ENCODE assay signal across 16 cellular contexts in the genomic region with DNA sequence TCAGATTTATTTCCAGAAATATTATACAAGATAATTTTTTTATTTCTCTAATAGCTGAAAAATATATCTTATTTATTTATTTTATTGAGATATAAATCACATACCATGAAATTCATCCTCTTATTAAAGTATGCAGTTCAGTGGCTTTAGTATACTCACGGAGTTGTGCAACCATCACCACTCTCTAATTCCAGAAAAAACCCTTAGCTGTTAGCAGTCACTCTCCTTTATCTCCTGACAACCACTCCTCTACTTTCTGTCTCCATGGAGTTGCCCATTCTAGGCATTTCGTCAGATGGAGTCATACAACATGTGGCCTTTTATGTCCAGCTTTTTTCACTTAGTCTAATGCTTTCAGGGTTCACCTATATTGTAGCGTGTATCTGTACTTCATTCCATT.
DNase-seq lines count a peak whose midpoint lies in the region; ATAC-seq, FAIRE-seq and TF ChIP-seq lines count a peak whose summit lies in the region.
"Had no signal": no experiment of that assay in that cellular context is flagged by ENCODE, and none has a peak within 500 bp of the region (broad histone marks: within the 10 kb centered on the region; RNA-seq: fewer than 3 reads in every experiment).

No MANE protein-coding gene starts in this region.

- WGBS in H1 (ENCODE audit: extremely low coverage in 1 of 2, insufficient coverage in 1 of 2, insufficient read length in 1 of 2, insufficient replicate concordance in 2 of 2, low coverage in 1 of 2, low lambda C conversion rate in 2 of 2, missing lambda C conversion rate in 1 of 2), 2 experiments: 88% methylated on average over 3 of the region's 3 CpGs; no CpG with 5 or more reads in 1 of the 2 experiments
- WGBS in mesendoderm (ENCODE audit: extremely low coverage, insufficient coverage, low lambda C conversion rate): no CpG with 5 or more reads among the region's 3 CpGs

- no peak overlapping the region for H2BK20ac ChIP-seq in H1 (ENCODE audit: low read length)

- H3K79me2 ChIP-seq in H1 (ENCODE audit: control insufficient read depth in 1 of 2, insufficient read depth in 2 of 2, low read length in 2 of 2) (peaks cover 0 to 93% of the 10 kb centered on the region in 2 experiments), mesendoderm (ENCODE audit: control insufficient read depth, insufficient read depth, low read length) (no peaks in the 10 kb centered on the region)

- H3K56ac ChIP-seq in H1 (replicated peaks; ENCODE audit: insufficient read length, low read depth, low read length) (no peak overlapping the region), mesendoderm (ENCODE audit: low read length) (no peak overlapping the region)

- ATAC-seq in left cardiac atrium (peak; percentile 33 to 68), GM21360 (IDR thresholded peaks at IDR 0.05; ENCODE audit: unreplicated experiment) (no peak)

- H2BK5ac ChIP-seq in H1 (ENCODE audit: low read depth, low read length): no peak overlapping the region
- H2BK5ac ChIP-seq in mesendoderm (ENCODE audit: low read length): no peak overlapping the region

- no peak for FAIRE-seq in H1 (lab: Jason Lieb, UNC)
- FAIRE-seq: G401.6, GM12892 had no signal

- CTCF ChIA-PET in H1 (lab: Charles Lee; ENCODE audit: partially characterized antibody): interaction anchor here (0.6 to 7.4 kb wide), 12 partner anchors 12 to 133 kb away, joined by 3 to 53 read pairs (median 6); no protein-coding TSS in a partner anchor

- H3K4me3 ChIP-seq in left ventricle myocardium inferior (no peak overlapping the region), H1 (ENCODE audit: extremely low read depth in 1 of 4, insufficient read depth in 2 of 4, low read depth in 3 of 4, low read length in 4 of 4) (no peak overlapping the region), mesendoderm (ENCODE audit: low read length) (no peak overlapping the region)
- H3K4me3 ChIP-seq: HAP-1, SJCRH30 had no signal

- H2AK5ac ChIP-seq in H1 (ENCODE audit: low read depth, low read length) (no peak overlapping the region), mesendoderm (ENCODE audit: low read length) (no peak overlapping the region)

- no peak overlapping the region for H3K14ac ChIP-seq in H1 (ENCODE audit: insufficient read length)

- intact Hi-C loops in left cardiac atrium (cut with DNase I): no loop called here
- intact Hi-C loops in left ventricle myocardium inferior (cut with micrococcal nuclease): no loop called here

- H4K5ac ChIP-seq in H1 (ENCODE audit: insufficient read length, low read depth, low read length) (no peak overlapping the region), mesendoderm (ENCODE audit: low read length) (no peak overlapping the region)

- TF ChIP-seq CTCF in left ventricle myocardium inferior (IDR thresholded peaks at IDR 0.05; ENCODE audit: borderline replicate concordance) (no peak), H1 (IDR thresholded peaks at IDR 0.05; ENCODE audit: control extremely low read depth in 1 of 3, insufficient read depth in 1 of 3, low read depth in 1 of 3, low read length in 3 of 3) (no peak)

- H4K8ac ChIP-seq in H1 (ENCODE audit: extremely low read depth, insufficient read depth, low read length) (no peak overlapping the region), mesendoderm (ENCODE audit: low read depth, low read length) (no peak overlapping the region)

- TF ChIP-seq EP300 in H1 (IDR thresholded peaks at IDR 0.05; ENCODE audit: borderline replicate concordance in 1 of 2, low read depth in 2 of 2, low read length in 2 of 2): no peak

- POLR2A ChIA-PET in H1 (lab: Charles Lee; ENCODE audit: partially characterized antibody): interaction anchor here (0.9 to 2.5 kb wide), 5 partner anchors 9 to 65 kb away, joined by 3 to 10 read pairs (median 3); no protein-coding TSS in a partner anchor

- no peak overlapping the region for H4K91ac ChIP-seq in H1 (replicated peaks; ENCODE audit: insufficient read length, low read length)

- H2BK15ac ChIP-seq in H1 (ENCODE audit: low read length) (no peak overlapping the region), mesendoderm (replicated peaks; ENCODE audit: low read depth) (no peak overlapping the region)

- H3K23me2 ChIP-seq in H1 (ENCODE audit: low read depth, low read length): no peaks in the 10 kb centered on the region

- H3K4me1 ChIP-seq in left ventricle myocardium inferior (no peaks in the 10 kb centered on the region), H1 (replicated peaks in 1 of 4; ENCODE audit: control insufficient read depth in 3 of 4, insufficient read depth in 4 of 4, low read length in 3 of 4) (no peaks in the 10 kb centered on the region; a peak in 1 of 7 replicates), mesendoderm (ENCODE audit: control insufficient read depth, low read depth, low read length) (no peaks in the 10 kb centered on the region)
- H3K4me1 ChIP-seq: HAP-1 had no signal

- H3K27ac ChIP-seq in left ventricle myocardium inferior (replicated peaks) (no peak overlapping the region), H1 (ENCODE audit: low read depth, low read length) (no peak overlapping the region), mesendoderm (ENCODE audit: low read depth, low read length) (no peak overlapping the region)
- H3K27ac ChIP-seq: SJCRH30 had no signal

- H3K23ac ChIP-seq in H1 (ENCODE audit: insufficient read length): no peak overlapping the region
- H3K23ac ChIP-seq in mesendoderm (ENCODE audit: low read length): no peak overlapping the region

- no peak overlapping the region for H3K4me2 ChIP-seq in H1 (ENCODE audit: insufficient read depth in 1 of 2, low read depth in 2 of 2, low read length in 2 of 2)
- H3K4me2 ChIP-seq in mesendoderm (ENCODE audit: low read length): no peak overlapping the region

- no peak overlapping the region for H2BK120ac ChIP-seq in H1 (replicated peaks; ENCODE audit: low read depth, low read length)
- H2BK120ac ChIP-seq in mesendoderm (ENCODE audit: low read depth, low read length): no peak overlapping the region

- H3K9ac ChIP-seq in H1 (replicated peaks in 1 of 4; ENCODE audit: extremely low read depth in 1 of 4, low read depth in 3 of 4, low read length in 3 of 4): no peak overlapping the region
- no peak overlapping the region for H3K9ac ChIP-seq in mesendoderm (ENCODE audit: low read length)

- no peak for TF ChIP-seq RAD21 in H1 (IDR thresholded peaks at IDR 0.05 in 1 of 2, conservative IDR thresholded peaks at IDR 0.05 in 1 of 2; ENCODE audit: low read depth in 2 of 2, low read length in 2 of 2)

- H4K20me1 ChIP-seq in H1 (replicated peaks in 1 of 2; ENCODE audit: control insufficient read depth in 1 of 2, insufficient read depth in 2 of 2, low read length in 2 of 2): peaks cover 7 to 9% of the 10 kb centered on the region in 2 experiments

- DNase-seq in left cardiac atrium (no peak), left ventricle myocardium inferior (no peak), H1 (ENCODE audit: low read depth in 1 of 2, low spot score in 2 of 2) (no peak), iris pigment epithelial cell (ENCODE audit: low read depth) (peak; percentile 49), NCI-H82 treated with DMSO at 0.1 percent for 48 hours (lab: John Stamatoyannopoulos, UW; ENCODE audit: unreplicated experiment) (no peak), mesendoderm (no peak)
- no peak for DNase-seq in activated CD4-positive, alpha-beta T cell treated with anti-CD3 and anti-CD28 coated beads for 4 hours
- DNase-seq: C1 segment of cervical spinal cord, DMS79 treated with DMSO at 0.1 percent for 48 hours, NCI-H187, NCI-H526 treated with DMSO at 0.1 percent for 48 hours, SJCRH30 had no signal

- no peak for TF ChIP-seq POLR2A in H1 (IDR thresholded peaks at IDR 0.05; ENCODE audit: control extremely low read depth in 1 of 2, low read depth in 2 of 2, low read length in 2 of 2)

- no peak overlapping the region for H3K18ac ChIP-seq in H1 (ENCODE audit: extremely low read depth, low read length)
- H3K18ac ChIP-seq in mesendoderm (ENCODE audit: low read length): no peak overlapping the region

- H3K4ac ChIP-seq in H1 (replicated peaks; ENCODE audit: insufficient read length, low read depth, low read length): no peak overlapping the region
- H3K4ac ChIP-seq in mesendoderm (ENCODE audit: low read depth, low read length): no peak overlapping the region

- no peaks in the 10 kb centered on the region for H3K9me3 ChIP-seq in left ventricle myocardium inferior (replicated peaks)
- no peaks in the 10 kb centered on the region for H3K9me3 ChIP-seq in H1 (ENCODE audit: insufficient read depth in 2 of 2, low read depth in 1 of 2, low read length in 1 of 2)
- H3K9me3 ChIP-seq: HAP-1, SJCRH30 had no signal

- no peaks in the 10 kb centered on the region for H3K27me3 ChIP-seq in left ventricle myocardium inferior (ENCODE audit: low read depth)
- no peaks in the 10 kb centered on the region for H3K27me3 ChIP-seq in H1 (replicated peaks in 1 of 4; ENCODE audit: control insufficient read depth in 3 of 4, extremely low read depth in 1 of 4, insufficient read depth in 3 of 4, low read length in 3 of 4)
- no peaks in the 10 kb centered on the region for H3K27me3 ChIP-seq in mesendoderm (ENCODE audit: insufficient read depth, low read length, poor library complexity)
- H3K27me3 ChIP-seq: SJCRH30 had no signal

- peaks cover 12% of the 10 kb centered on the region for H3K79me1 ChIP-seq in H1 (ENCODE audit: low read depth, low read length)
- no peaks in the 10 kb centered on the region for H3K79me1 ChIP-seq in mesendoderm (ENCODE audit: low read length)

- no peak overlapping the region for H2AFZ ChIP-seq in H1 (ENCODE audit: low read length)

- no peak overlapping the region for H2BK12ac ChIP-seq in H1 (ENCODE audit: low read depth, low read length)

- H3K36me3 ChIP-seq in left ventricle myocardium inferior (no peaks in the 10 kb centered on the region), H1 (ENCODE audit: control insufficient read depth in 2 of 4, insufficient read depth in 4 of 4, low read length in 3 of 4) (peaks cover 0 to 4% (median 0%) of the 10 kb centered on the region in 4 experiments; a peak in 1 of 8 replicates), mesendoderm (ENCODE audit: control insufficient read depth, insufficient read depth, low read length) (no peaks in the 10 kb centered on the region)
- H3K36me3 ChIP-seq: HAP-1 had no signal

TF ChIP-seq in H1, 55 proteins besides CTCF, POLR2A, EP300 and RAD21:
- TF ChIP-seq CEBPB (IDR thresholded peaks at IDR 0.05; ENCODE audit: low read depth, low read length): 0 out of 2 replicates have a peak, but pooled peaks have one; percentile 4
- no peak for TF ChIP-seq BACH1 (IDR thresholded peaks at IDR 0.05; ENCODE audit: low read length)
